In the genomic region with DNA sequence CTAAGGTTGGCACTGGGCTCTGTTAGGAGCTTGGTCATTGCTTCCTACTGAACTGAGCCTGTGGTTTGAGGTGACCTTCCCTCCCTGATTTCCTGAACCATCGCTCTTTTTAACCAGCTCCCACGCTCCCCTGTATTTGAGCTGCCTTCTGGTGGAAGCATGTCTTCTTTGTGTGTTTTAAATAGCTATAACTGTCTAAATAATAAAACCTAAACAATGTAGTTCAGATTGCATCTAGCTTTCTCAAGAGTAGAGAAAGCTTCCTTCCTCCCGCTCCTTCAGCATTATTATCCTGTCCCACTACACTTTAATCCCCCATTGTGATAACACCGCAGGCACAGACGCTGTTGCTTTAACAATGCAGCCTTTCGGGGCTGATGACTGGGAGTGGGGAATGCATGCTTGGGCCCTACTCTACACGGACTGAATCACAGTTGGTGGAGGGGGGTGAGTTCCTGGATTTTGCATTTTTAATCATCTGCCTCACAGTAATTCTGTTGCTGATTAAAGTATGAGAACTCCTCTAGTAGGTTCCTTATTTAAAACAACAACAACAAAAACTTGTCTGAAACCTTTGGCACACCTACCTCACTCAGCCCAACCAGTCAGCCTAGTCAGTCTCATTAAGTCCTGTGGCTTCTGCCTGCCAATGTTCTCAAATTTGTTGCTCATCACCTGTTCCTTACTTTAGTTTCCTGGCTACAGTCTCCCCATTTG, we compare ENCODE assay signal across 9 cellular contexts. TPM values are rescaled to one million over a fixed set of nuclear protein-coding genes. Genes with fewer than 3 reads are reported as not detected.
A peak's percentile ranks its signal among the peaks of the same experiment; 100 is the strongest.
DNase-seq lines count a peak whose midpoint lies in the region; ATAC-seq and TF ChIP-seq lines count a peak whose summit lies in the region.
"Had no signal": no experiment of that assay in that cellular context is flagged by ENCODE, and none has a peak within 500 bp of the region (broad histone marks: within the 10 kb centered on the region; RNA-seq: fewer than 3 reads in every experiment).

No MANE protein-coding gene starts in this region.

- H3K79me2 ChIP-seq in neural progenitor cell (ENCODE audit: low read depth), result peaks cover 97% of the 10 kb centered on the region

- peaks cover 31% of the 10 kb centered on the region for H3F3A ChIP-seq in neural progenitor cell (ENCODE audit: low read depth)

- H3K9me3 ChIP-seq in Panc1 (ENCODE audit: control insufficient read depth, insufficient read depth, low read depth, low read length), result no peaks in the 10 kb centered on the region
- H3K9me3 ChIP-seq in neural progenitor cell (ENCODE audit: low read depth), result no peaks in the 10 kb centered on the region

- peaks cover 14% of the 10 kb centered on the region for H3K9me3 Mint-ChIP-seq in neural progenitor cell

- peak overlapping the region; percentile 62 for H3K4me2 ChIP-seq in neural progenitor cell

- DNase-seq in ELF-1 (ENCODE audit: low read depth, low spot score) (peak; percentile 81), Panc1 (ENCODE audit: low read depth, low spot score) (no peak), epithelial cell of prostate (ENCODE audit: low read depth, low spot score) (peak; percentile 10), neural progenitor cell (ENCODE audit: low spot score) (peak; percentile 78), islet precursor cell (no peak), NCI-H2107 treated with DMSO at 0.1 percent for 48 hours (lab: John Stamatoyannopoulos, UW; ENCODE audit: unreplicated experiment) (no peak)
- DNase-seq in stimulated activated CD4-positive, alpha-beta T cell treated with anti-CD3 and anti-CD28 coated beads, Interleukin-4, amount 100 ng/mL, for 24 hours, result no peak
- DNase-seq: hippocampal formation had no signal

- H3K27me3 Mint-ChIP-seq in neural progenitor cell (ENCODE audit: insufficient read depth, low read depth), result peaks cover 2% of the 10 kb centered on the region

- H3K4me3 ChIP-seq in Panc1 (ENCODE audit: low read depth in 2 of 2, low read length in 2 of 2), result peak overlapping the region in 1 of 2 experiments; percentile 18; a peak in 2 of 4 replicates
- H3K4me3 ChIP-seq in neural progenitor cell, result peak overlapping the region; percentile 27

- peak overlapping the region; percentile 87 for H3K27ac Mint-ChIP-seq in neural progenitor cell

- no peaks in the 10 kb centered on the region for H3K36me3 ChIP-seq in Panc1 (ENCODE audit: control insufficient read depth, insufficient read depth, low read length)
- no peaks in the 10 kb centered on the region for H3K36me3 ChIP-seq in neural progenitor cell

- H2AFZ ChIP-seq in neural progenitor cell (replicated peaks), result no peak overlapping the region

- peaks cover 24% of the 10 kb centered on the region for H3K36me3 Mint-ChIP-seq in neural progenitor cell

- in situ Hi-C loops in Panc1 (cut with HindIII; ENCODE audit: low pct_unique_long_range_greater_than_20kb, low sequenced_read_pairs), result no loop called here

- H3K4me3 Mint-ChIP-seq in neural progenitor cell, result peak overlapping the region; percentile 67

- H4K20me1 ChIP-seq in neural progenitor cell (ENCODE audit: low read depth), result peaks cover 55% of the 10 kb centered on the region

- CTCF ChIA-PET in Panc1 (lab: Charles Lee), result no interaction called here

- intact Hi-C loops in Panc1 (cut with micrococcal nuclease; ENCODE audit: unreplicated experiment), result no loop called here

- H3K27me3 ChIP-seq in Panc1 (ENCODE audit: control insufficient read depth, insufficient read depth, low read length), result no peaks in the 10 kb centered on the region
- H3K27me3 ChIP-seq in neural progenitor cell, result no peaks in the 10 kb centered on the region

- peaks cover 47% of the 10 kb centered on the region for H3K4me1 Mint-ChIP-seq in neural progenitor cell

- POLR2A ChIA-PET in Panc1 (lab: Charles Lee), result no interaction called here

- ATAC-seq in Panc1, result peak; percentile 73
- no peak for ATAC-seq in HG03354 (IDR thresholded peaks at IDR 0.05; ENCODE audit: poor library complexity, severe bottlenecking, unreplicated experiment)

- BruUV-seq in Panc1 (replicated peaks; lab: Mats Ljungman, UMichigan), result no TSS peak

- no peak for TF ChIP-seq CTCF in Panc1 (IDR thresholded peaks at IDR 0.05)
- TF ChIP-seq CTCF in neural progenitor cell (IDR thresholded peaks at IDR 0.05), result no peak

- peak overlapping the region; percentile 72 for H3K27ac ChIP-seq in Panc1 (ENCODE audit: low read length)
- H3K27ac ChIP-seq in epithelial cell of prostate, result peak overlapping the region; percentile 44
- peak overlapping the region; percentile 33 for H3K27ac ChIP-seq in neural progenitor cell

- peaks cover 21% of the 10 kb centered on the region for H3K4me1 ChIP-seq in Panc1 (ENCODE audit: control insufficient read depth, insufficient read depth, low read length)
- H3K4me1 ChIP-seq in neural progenitor cell, result peaks cover 28% of the 10 kb centered on the region

- no peak overlapping the region for H3K9ac ChIP-seq in neural progenitor cell

RNA-seq across cellular contexts. Expression of a gene that starts 6.6 kb away (rescaled TPM):
- 172 TPM for total RNA-seq in Panc1 (2021; ENCODE audit: unreplicated experiment)
- 186 TPM for polyA plus RNA-seq in Panc1 (2012; ENCODE audit: insufficient read length)
- total RNA-seq in neural progenitor cell (ENCODE audit: low replicate concordance), result 105 and 142 TPM in 2 replicates

Comparison
In these comparisons a context has a peak if more than half of its experiments do, and no peak if none do; other contexts are left out.
1. DNase-seq: peak in ELF-1 (single experiment), epithelial cell of prostate (single experiment) and neural progenitor cell (single experiment); none in Panc1 (single experiment), stimulated activated CD4-positive, alpha-beta T cell treated with anti-CD3 and anti-CD28 coated beads, Interleukin-4, amount 100 ng/mL, for 24 hours (single experiment), islet precursor cell (single experiment) and NCI-H2107 treated with DMSO at 0.1 percent for 48 hours (single experiment).
2. Peak in every context shown above with its lines, with median percentiles within 50 percentile points of each other: H3K27ac ChIP-seq.